1 cellular context compared by ENCODE assay signal in genomic region chr3:37855363-37855970, GRCh38.
TF ChIP-seq lines count a peak whose summit lies in the region.

No MANE protein-coding gene starts in this region.

TF ChIP-seq in HepG2, 621 proteins besides CTCF, POLR2A, EP300 and RAD21 (continued from another document):
- TF ChIP-seq, protein P1, sequence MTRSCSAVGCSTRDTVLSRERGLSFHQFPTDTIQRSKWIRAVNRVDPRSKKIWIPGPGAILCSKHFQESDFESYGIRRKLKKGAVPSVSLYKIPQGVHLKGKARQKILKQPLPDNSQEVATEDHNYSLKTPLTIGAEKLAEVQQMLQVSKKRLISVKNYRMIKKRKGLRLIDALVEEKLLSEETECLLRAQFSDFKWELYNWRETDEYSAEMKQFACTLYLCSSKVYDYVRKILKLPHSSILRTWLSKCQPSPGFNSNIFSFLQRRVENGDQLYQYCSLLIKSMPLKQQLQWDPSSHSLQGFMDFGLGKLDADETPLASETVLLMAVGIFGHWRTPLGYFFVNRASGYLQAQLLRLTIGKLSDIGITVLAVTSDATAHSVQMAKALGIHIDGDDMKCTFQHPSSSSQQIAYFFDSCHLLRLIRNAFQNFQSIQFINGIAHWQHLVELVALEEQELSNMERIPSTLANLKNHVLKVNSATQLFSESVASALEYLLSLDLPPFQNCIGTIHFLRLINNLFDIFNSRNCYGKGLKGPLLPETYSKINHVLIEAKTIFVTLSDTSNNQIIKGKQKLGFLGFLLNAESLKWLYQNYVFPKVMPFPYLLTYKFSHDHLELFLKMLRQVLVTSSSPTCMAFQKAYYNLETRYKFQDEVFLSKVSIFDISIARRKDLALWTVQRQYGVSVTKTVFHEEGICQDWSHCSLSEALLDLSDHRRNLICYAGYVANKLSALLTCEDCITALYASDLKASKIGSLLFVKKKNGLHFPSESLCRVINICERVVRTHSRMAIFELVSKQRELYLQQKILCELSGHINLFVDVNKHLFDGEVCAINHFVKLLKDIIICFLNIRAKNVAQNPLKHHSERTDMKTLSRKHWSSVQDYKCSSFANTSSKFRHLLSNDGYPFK (CRISPR knock-in tag; IDR thresholded peaks at IDR 0.05; ENCODE audit: borderline replicate concordance) = no peak
- TF ChIP-seq GATAD2A (CRISPR knock-in tag; IDR thresholded peaks at IDR 0.05) (peak; percentile 28; the same call in 1 of the 2 replicates), NR2F6 (IDR thresholded peaks at IDR 0.05) (no peak), NR2F6 (CRISPR knock-in tag; IDR thresholded peaks at IDR 0.05) (0 out of 2 replicates have a peak, but pooled peaks have one; percentile 9), CBX5 (CRISPR knock-in tag; IDR thresholded peaks at IDR 0.05; ENCODE audit: borderline replicate concordance) (peak; percentile 50; the same call in 1 of the 2 replicates), ZFP36 (IDR thresholded peaks at IDR 0.05; ENCODE audit: borderline replicate concordance, low read depth, low read length, partially characterized antibody) (no peak), SP140L (CRISPR knock-in tag; IDR thresholded peaks at IDR 0.05; ENCODE audit: borderline replicate concordance) (no peak), ZNF253 (CRISPR knock-in tag; IDR thresholded peaks at IDR 0.05; ENCODE audit: borderline replicate concordance) (no peak), KLF15 (CRISPR knock-in tag; IDR thresholded peaks at IDR 0.05; ENCODE audit: borderline replicate concordance) (no peak), ETV6 (CRISPR knock-in tag; conservative IDR thresholded peaks at IDR 0.05) (no peak), LCORL (IDR thresholded peaks at IDR 0.05) (no peak), LCORL (CRISPR knock-in tag; IDR thresholded peaks at IDR 0.05) (0 out of 2 replicates have a peak, but pooled peaks have one; percentile 37), PAX8 (CRISPR knock-in tag; IDR thresholded peaks at IDR 0.05; ENCODE audit: borderline replicate concordance) (no peak), HMGXB4 (CRISPR knock-in tag; IDR thresholded peaks at IDR 0.05; ENCODE audit: borderline replicate concordance in 1 of 2, low read depth in 1 of 2) (peak; percentile 41 to 43; a peak in 1 of 4 replicates), TFDP2 (CRISPR knock-in tag; IDR thresholded peaks at IDR 0.05) (0 out of 2 replicates have a peak, but pooled peaks have one; percentile 25), ZNF33B (CRISPR knock-in tag; IDR thresholded peaks at IDR 0.05) (no peak), REL (CRISPR knock-in tag; conservative IDR thresholded peaks at IDR 0.05) (no peak), MNT (IDR thresholded peaks at IDR 0.05) (no peak), TFAP4 (IDR thresholded peaks at IDR 0.05; ENCODE audit: borderline replicate concordance, low read depth) (peak; percentile 31; the same call in 1 of the 2 replicates), ZNF234 (CRISPR knock-in tag; conservative IDR thresholded peaks at IDR 0.05) (no peak), AKAP8 (CRISPR knock-in tag; IDR thresholded peaks at IDR 0.05) (0 out of 2 replicates have a peak, but pooled peaks have one; percentile 51), SOX5 (CRISPR knock-in tag; IDR thresholded peaks at IDR 0.05; ENCODE audit: borderline replicate concordance) (no peak), SUZ12 (IDR thresholded peaks at IDR 0.05; ENCODE audit: low read depth, low read length) (no peak), MEF2D (CRISPR knock-in tag; IDR thresholded peaks at IDR 0.05) (peak; percentile 63; the same call in 1 of the 2 replicates), ZNF687 (CRISPR knock-in tag; IDR thresholded peaks at IDR 0.05) (peak; percentile 38; the same call in 1 of the 2 replicates), THAP11 (CRISPR knock-in tag; IDR thresholded peaks at IDR 0.05) (0 out of 2 replicates have a peak, but pooled peaks have one; percentile 30), MEIS1 (CRISPR knock-in tag; IDR thresholded peaks at IDR 0.05; ENCODE audit: borderline replicate concordance) (no peak), ZNF788 (CRISPR knock-in tag; IDR thresholded peaks at IDR 0.05; ENCODE audit: borderline replicate concordance) (0 out of 2 replicates have a peak, but pooled peaks have one; percentile 19), ZSCAN31 (CRISPR knock-in tag; IDR thresholded peaks at IDR 0.05; ENCODE audit: low read depth) (peak; percentile 24; the same call in 1 of the 2 replicates), MIER3 (CRISPR knock-in tag; IDR thresholded peaks at IDR 0.05; ENCODE audit: borderline replicate concordance) (no peak), STAG1 (CRISPR knock-in tag; IDR thresholded peaks at IDR 0.05) (peak; percentile 99), ZNF891 (CRISPR knock-in tag; IDR thresholded peaks at IDR 0.05) (0 out of 2 replicates have a peak, but pooled peaks have one; percentile 11)
- TF ChIP-seq, protein P2, sequence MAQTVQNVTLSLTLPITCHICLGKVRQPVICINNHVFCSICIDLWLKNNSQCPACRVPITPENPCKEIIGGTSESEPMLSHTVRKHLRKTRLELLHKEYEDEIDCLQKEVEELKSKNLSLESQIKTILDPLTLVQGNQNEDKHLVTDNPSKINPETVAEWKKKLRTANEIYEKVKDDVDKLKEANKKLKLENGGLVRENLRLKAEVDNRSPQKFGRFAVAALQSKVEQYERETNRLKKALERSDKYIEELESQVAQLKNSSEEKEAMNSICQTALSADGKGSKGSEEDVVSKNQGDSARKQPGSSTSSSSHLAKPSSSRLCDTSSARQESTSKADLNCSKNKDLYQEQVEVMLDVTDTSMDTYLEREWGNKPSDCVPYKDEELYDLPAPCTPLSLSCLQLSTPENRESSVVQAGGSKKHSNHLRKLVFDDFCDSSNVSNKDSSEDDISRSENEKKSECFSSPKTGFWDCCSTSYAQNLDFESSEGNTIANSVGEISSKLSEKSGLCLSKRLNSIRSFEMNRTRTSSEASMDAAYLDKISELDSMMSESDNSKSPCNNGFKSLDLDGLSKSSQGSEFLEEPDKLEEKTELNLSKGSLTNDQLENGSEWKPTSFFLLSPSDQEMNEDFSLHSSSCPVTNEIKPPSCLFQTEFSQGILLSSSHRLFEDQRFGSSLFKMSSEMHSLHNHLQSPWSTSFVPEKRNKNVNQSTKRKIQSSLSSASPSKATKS (CRISPR knock-in tag; IDR thresholded peaks at IDR 0.05) = no peak
- TF ChIP-seq, protein P3, sequence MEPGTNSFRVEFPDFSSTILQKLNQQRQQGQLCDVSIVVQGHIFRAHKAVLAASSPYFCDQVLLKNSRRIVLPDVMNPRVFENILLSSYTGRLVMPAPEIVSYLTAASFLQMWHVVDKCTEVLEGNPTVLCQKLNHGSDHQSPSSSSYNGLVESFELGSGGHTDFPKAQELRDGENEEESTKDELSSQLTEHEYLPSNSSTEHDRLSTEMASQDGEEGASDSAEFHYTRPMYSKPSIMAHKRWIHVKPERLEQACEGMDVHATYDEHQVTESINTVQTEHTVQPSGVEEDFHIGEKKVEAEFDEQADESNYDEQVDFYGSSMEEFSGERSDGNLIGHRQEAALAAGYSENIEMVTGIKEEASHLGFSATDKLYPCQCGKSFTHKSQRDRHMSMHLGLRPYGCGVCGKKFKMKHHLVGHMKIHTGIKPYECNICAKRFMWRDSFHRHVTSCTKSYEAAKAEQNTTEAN (CRISPR knock-in tag; conservative IDR thresholded peaks at IDR 0.05) = no peak
